ENCODE assay signal across 1 cellular context in genomic region chr1:156230102-156230501, GRCh38.
TF ChIP-seq lines count a peak whose summit lies in the region.

No MANE protein-coding gene starts in this region.

TF ChIP-seq in K562, 482 proteins besides CTCF, POLR2A, EP300 and RAD21:
- TF ChIP-seq NBN (IDR thresholded peaks at IDR 0.05; ENCODE audit: low read depth) (no peak), ZNF24 (IDR thresholded peaks at IDR 0.05) (no peak), USF2 (CRISPR knock-in tag; IDR thresholded peaks at IDR 0.05) (no peak), ZNF134 (CRISPR knock-in tag; conservative IDR thresholded peaks at IDR 0.05) (no peak), CBX1 (IDR thresholded peaks at IDR 0.05; ENCODE audit: low read depth) (no peak), HCFC1 (IDR thresholded peaks at IDR 0.05; ENCODE audit: low read depth, low read length) (no peak), C11orf30 (IDR thresholded peaks at IDR 0.05; ENCODE audit: low read depth) (peak; percentile 56; the same call in 1 of the 2 replicates), ETV5 (CRISPR knock-in tag; IDR thresholded peaks at IDR 0.05; ENCODE audit: low read depth) (no peak), ZBTB2 (IDR thresholded peaks at IDR 0.05) (no peak), ZMIZ1 (IDR thresholded peaks at IDR 0.05; ENCODE audit: low read depth in 2 of 2, low read length in 2 of 2) (no peak), TCF15 (CRISPR knock-in tag; IDR thresholded peaks at IDR 0.05) (no peak), ZNF175 (CRISPR knock-in tag; IDR thresholded peaks at IDR 0.05; ENCODE audit: low read depth) (no peak), PURB (CRISPR knock-in tag; IDR thresholded peaks at IDR 0.05; ENCODE audit: low read depth) (no peak), MAX (CRISPR knock-in tag; IDR thresholded peaks at IDR 0.05) (no peak), PCBP1 (IDR thresholded peaks at IDR 0.05; ENCODE audit: low read depth, low read length, poor library complexity, severe bottlenecking) (no peak), ZNF316 (IDR thresholded peaks at IDR 0.05) (peak; percentile 32; the same call in 1 of the 2 replicates), ZKSCAN3 (CRISPR knock-in tag; IDR thresholded peaks at IDR 0.05) (no peak), MAFG (tag; conservative IDR thresholded peaks at IDR 0.05) (peak; percentile 70), BCOR (IDR thresholded peaks at IDR 0.05) (no peak), U2AF2 (optimal IDR thresholded peaks at IDR 0.05; ENCODE audit: low read depth, low read length) (no peak), E4F1 (CRISPR knock-in tag; IDR thresholded peaks at IDR 0.05; ENCODE audit: borderline replicate concordance) (no peak), PREB (CRISPR knock-in tag; IDR thresholded peaks at IDR 0.05) (no peak), SIN3A (IDR thresholded peaks at IDR 0.05; ENCODE audit: borderline replicate concordance in 2 of 2, control insufficient read depth in 1 of 2, low read depth in 2 of 2, low read length in 2 of 2) (no peak), CXXC5 (CRISPR knock-in tag; IDR thresholded peaks at IDR 0.05) (no peak), SMARCA4 (IDR thresholded peaks at IDR 0.05) (no peak), KDM1A (IDR thresholded peaks at IDR 0.05) (no peak), JUND (IDR thresholded peaks at IDR 0.05; ENCODE audit: borderline replicate concordance, low read depth, low read length) (no peak), JUND (tag; IDR thresholded peaks at IDR 0.05; ENCODE audit: borderline replicate concordance, low read depth, low read length) (no peak), NR0B1 (IDR thresholded peaks at IDR 0.05; ENCODE audit: partially characterized antibody) (no peak), HMG20B (CRISPR knock-in tag; IDR thresholded peaks at IDR 0.05) (no peak), ZNF143 (CRISPR knock-in tag; IDR thresholded peaks at IDR 0.05) (no peak), NFE2 (IDR thresholded peaks at IDR 0.05; ENCODE audit: low read depth) (peak; percentile 64), PHTF2 (CRISPR knock-in tag; IDR thresholded peaks at IDR 0.05) (no peak)
